In genomic region chr2:174333017-174333501, GRCh38 we compare ENCODE assay signal across 1 cellular context.
TF ChIP-seq lines count a peak whose summit lies in the region.

No MANE protein-coding gene starts in this region.

TF ChIP-seq in SK-N-SH treated with all-trans-retinoic acid at 6 μM for 48 hours, 23 proteins besides CTCF, POLR2A, EP300 and RAD21 (continued from another document):
- TF ChIP-seq PATZ1 (CRISPR knock-in tag; IDR thresholded peaks at IDR 0.05; ENCODE audit: borderline replicate concordance) (no peak), ZNF70 (CRISPR knock-in tag; IDR thresholded peaks at IDR 0.05) (no peak)
